In the genomic region with DNA sequence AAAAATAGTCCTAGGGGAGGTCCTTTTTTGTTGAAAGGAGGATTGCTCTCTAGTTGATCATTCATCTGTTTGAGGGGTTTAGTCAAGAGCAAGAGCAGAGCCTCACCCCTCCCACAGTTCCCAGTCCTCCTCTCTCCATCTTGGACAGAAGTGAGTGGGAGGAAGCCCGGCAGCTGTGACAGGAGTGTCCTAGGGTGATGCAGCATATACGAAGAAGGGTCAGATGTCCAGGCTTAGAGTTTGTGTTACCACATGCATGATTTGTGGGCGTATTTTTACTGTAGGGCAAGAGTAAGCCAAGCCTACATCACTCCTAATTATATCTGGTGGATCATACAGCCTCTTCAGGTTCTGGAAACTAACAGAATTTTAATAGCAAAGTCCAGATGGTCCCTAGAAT, we compare ENCODE assay signal across 19 cellular contexts. TPM values are rescaled to one million over a fixed set of nuclear protein-coding genes. Genes with fewer than 3 reads are reported as not detected.
A peak's percentile ranks its signal among the peaks of the same experiment; 100 is the strongest.
DNase-seq lines count a peak whose midpoint lies in the region; ATAC-seq and TF ChIP-seq lines count a peak whose summit lies in the region.
"Had no signal": no experiment of that assay in that cellular context is flagged by ENCODE, and none has a peak within 500 bp of the region (broad histone marks: within the 10 kb centered on the region; RNA-seq: fewer than 3 reads in every experiment).

No MANE protein-coding gene starts in this region.

- in situ Hi-C loops in KBM-7 (cut with MboI; ENCODE audit: low pct_unique_long_range_greater_than_20kb, low sequenced_read_pairs): loop anchor here (25.0 kb wide), 1 partner anchor 499 kb away; no protein-coding TSS in a partner anchor

- CTCF ChIA-PET in SK-N-SH (lab: Yijun Ruan, JAX): interaction anchor here (0.9 to 1.3 kb wide), 2 partner anchors 9 to 124 kb away, joined by 4 read pairs; no protein-coding TSS in a partner anchor

- H3F3A ChIP-seq in SK-N-SH (replicated peaks; ENCODE audit: insufficient read depth): peaks cover 24% of the 10 kb centered on the region

- TF ChIP-seq CTCF in left ventricle myocardium inferior (IDR thresholded peaks at IDR 0.05; ENCODE audit: borderline replicate concordance) (no peak), endodermal cell (conservative IDR thresholded peaks at IDR 0.05) (no peak), neural crest cell (conservative IDR thresholded peaks at IDR 0.05) (no peak), SK-N-SH (IDR thresholded peaks at IDR 0.05) (no peak)

- no peaks in the 10 kb centered on the region for H3K9me3 Mint-ChIP-seq in endodermal cell
- no peaks in the 10 kb centered on the region for H3K9me3 Mint-ChIP-seq in neural crest cell
- H3K9me3 Mint-ChIP-seq in stimulated activated memory B cell treated with anti-CD40 and anti-IgM and Interleukin-4, amounts not matched to agents 10 μg/mL and 1 μg/mL and 100 μg/mL, for 72 hours: no peaks in the 10 kb centered on the region
- H3K9me3 Mint-ChIP-seq: stimulated activated effector memory CD8-positive, alpha-beta T cell treated with anti-CD3 and anti-CD28 coated beads, Interleukin-12 subunit alpha, Interleukin-12 subunit beta, amount 100 ng/mL, for 72 hours had no signal

- no peak overlapping the region for H3K4me3 Mint-ChIP-seq in endodermal cell
- peak overlapping the region; percentile 32 for H3K4me3 Mint-ChIP-seq in neural crest cell
- H3K4me3 Mint-ChIP-seq in stimulated activated memory B cell treated with anti-CD40 and anti-IgM and Interleukin-4, amounts not matched to agents 10 μg/mL and 1 μg/mL and 100 μg/mL, for 72 hours: no peak overlapping the region
- H3K4me3 Mint-ChIP-seq: stimulated activated effector memory CD8-positive, alpha-beta T cell treated with anti-CD3 and anti-CD28 coated beads, Interleukin-12 subunit alpha, Interleukin-12 subunit beta, amount 100 ng/mL, for 72 hours had no signal

- no peak overlapping the region for H3K9ac ChIP-seq in endodermal cell (ENCODE audit: extremely low read depth, low read length, poor library complexity, severe bottlenecking)
- H3K9ac ChIP-seq in SK-N-SH: no peak overlapping the region
- H3K9ac ChIP-seq: KMS-11 had no signal

- H3K4me1 Mint-ChIP-seq in endodermal cell (peaks cover 4% of the 10 kb centered on the region), neural crest cell (peaks cover 48% of the 10 kb centered on the region)
- peaks cover 48% of the 10 kb centered on the region for H3K4me1 Mint-ChIP-seq in stimulated activated memory B cell treated with anti-CD40 and anti-IgM and Interleukin-4, amounts not matched to agents 10 μg/mL and 1 μg/mL and 100 μg/mL, for 72 hours

- H3K27ac Mint-ChIP-seq in endodermal cell: no peak overlapping the region
- H3K27ac Mint-ChIP-seq in neural crest cell (ENCODE audit: unreplicated experiment): peak overlapping the region; percentile 13
- no peak overlapping the region for H3K27ac Mint-ChIP-seq in stimulated activated memory B cell treated with anti-CD40 and anti-IgM and Interleukin-4, amounts not matched to agents 10 μg/mL and 1 μg/mL and 100 μg/mL, for 72 hours
- H3K27ac Mint-ChIP-seq: stimulated activated effector memory CD8-positive, alpha-beta T cell treated with anti-CD3 and anti-CD28 coated beads, Interleukin-12 subunit alpha, Interleukin-12 subunit beta, amount 100 ng/mL, for 72 hours had no signal

- intact Hi-C loops in left ventricle myocardium inferior (cut with micrococcal nuclease): no loop called here
- intact Hi-C loops in left cardiac atrium (cut with DNase I): loop anchor here in 1 of 2 donors (5.0 kb wide), 2 partner anchors 109 to 124 kb away; no protein-coding TSS in a partner anchor

- WGBS in endodermal cell (ENCODE audit: insufficient coverage in 1 of 2, insufficient read length in 1 of 2), 2 experiments: 86 to 90% methylated on average over 2 to 3 of the region's 3 CpGs
- WGBS in SK-N-SH (ENCODE audit: low lambda C conversion rate): 73% methylated on average over 3 of the region's 3 CpGs

- no peaks in the 10 kb centered on the region for H3K9me3 ChIP-seq in left ventricle myocardium inferior (replicated peaks)
- no peaks in the 10 kb centered on the region for H3K9me3 ChIP-seq in endodermal cell (ENCODE audit: control insufficient read depth, low read length)
- H3K9me3 ChIP-seq in SK-N-SH: no peaks in the 10 kb centered on the region
- H3K9me3 ChIP-seq: heart right ventricle, spleen had no signal

- peaks cover 86% of the 10 kb centered on the region for H3K79me2 ChIP-seq in SK-N-SH (ENCODE audit: insufficient read depth)

- H3K4me3 ChIP-seq in left ventricle myocardium inferior (no peak overlapping the region), endodermal cell (ENCODE audit: low read length) (no peak overlapping the region), SK-N-SH (ENCODE audit: low read depth in 2 of 2, low read length in 1 of 2) (no peak overlapping the region)
- H3K4me3 ChIP-seq: heart right ventricle, spleen had no signal

- peaks cover 57% of the 10 kb centered on the region for H4K20me1 ChIP-seq in SK-N-SH (ENCODE audit: insufficient read depth)

- no peak for ATAC-seq in left cardiac atrium
- ATAC-seq in stimulated activated memory B cell treated with anti-CD40 and anti-IgM and Interleukin-4, amounts not matched to agents 10 μg/mL and 1 μg/mL and 100 μg/mL, for 72 hours: no peak
- ATAC-seq: stimulated activated effector memory CD8-positive, alpha-beta T cell treated with anti-CD3 and anti-CD28 coated beads, Interleukin-12 subunit alpha, Interleukin-12 subunit beta, amount 100 ng/mL, for 72 hours had no signal

- no peak for TF ChIP-seq EP300 in SK-N-SH (IDR thresholded peaks at IDR 0.05; ENCODE audit: borderline replicate concordance in 1 of 2, low read depth in 1 of 2, low read length in 1 of 2)

- no peak for DNase-seq in left ventricle myocardium inferior
- no peak for DNase-seq in left cardiac atrium
- DNase-seq in endodermal cell: peak; percentile 36
- no peak for DNase-seq in neural crest cell (ENCODE audit: low read depth, low spot score)
- no peak for DNase-seq in D341Med (ENCODE audit: low spot score)
- no peak for DNase-seq in SK-N-SH
- no peak for DNase-seq in KBM-7
- DNase-seq: ACHN; activated effector memory CD4-positive, alpha-beta T cell treated with anti-CD3 and anti-CD28 coated beads, Interleukin-2, amount 50 U/mL, for 16 hours; anterior cingulate cortex; heart right ventricle; NCI-H1092 treated with DMSO at 0.1 percent for 48 hours; NCI-H774; occipital lobe; spleen had no signal

- no peaks in the 10 kb centered on the region for H3K27me3 Mint-ChIP-seq in endodermal cell (ENCODE audit: insufficient read depth)
- H3K27me3 Mint-ChIP-seq in neural crest cell (ENCODE audit: low read depth): no peaks in the 10 kb centered on the region
- no peaks in the 10 kb centered on the region for H3K27me3 Mint-ChIP-seq in stimulated activated memory B cell treated with anti-CD40 and anti-IgM and Interleukin-4, amounts not matched to agents 10 μg/mL and 1 μg/mL and 100 μg/mL, for 72 hours

- peak overlapping the region; percentile 4 for H3K27ac ChIP-seq in left ventricle myocardium inferior (replicated peaks)
- H3K27ac ChIP-seq in endodermal cell (ENCODE audit: low read depth, low read length): peak overlapping the region; percentile 4
- peak overlapping the region in 1 of 2 experiments; percentile 81; a peak in 1 of 4 replicates for H3K27ac ChIP-seq in SK-N-SH (ENCODE audit: low read depth in 2 of 2, low read length in 1 of 2)
- H3K27ac ChIP-seq: HL-60, KMS-11 had no signal

- H3K27me3 ChIP-seq in left ventricle myocardium inferior (ENCODE audit: low read depth) (no peaks in the 10 kb centered on the region), endodermal cell (ENCODE audit: control insufficient read depth, insufficient read depth, low read length, poor library complexity, severe bottlenecking) (no peaks in the 10 kb centered on the region), SK-N-SH (ENCODE audit: insufficient read depth) (no peaks in the 10 kb centered on the region)
- H3K27me3 ChIP-seq: heart right ventricle, spleen had no signal

- no peak overlapping the region for H3K4me2 ChIP-seq in SK-N-SH
- H3K4me2 ChIP-seq: KMS-11 had no signal

- H3K36me3 Mint-ChIP-seq in endodermal cell (ENCODE audit: low read depth): peaks cover 7% of the 10 kb centered on the region
- no peaks in the 10 kb centered on the region for H3K36me3 Mint-ChIP-seq in neural crest cell (ENCODE audit: low read depth)
- no peaks in the 10 kb centered on the region for H3K36me3 Mint-ChIP-seq in stimulated activated memory B cell treated with anti-CD40 and anti-IgM and Interleukin-4, amounts not matched to agents 10 μg/mL and 1 μg/mL and 100 μg/mL, for 72 hours

- H3K4me1 ChIP-seq in left ventricle myocardium inferior (peaks cover 96% of the 10 kb centered on the region), endodermal cell (ENCODE audit: control insufficient read depth, insufficient read depth, low read length) (no peaks in the 10 kb centered on the region), SK-N-SH (ENCODE audit: control insufficient read depth in 1 of 2, insufficient read depth in 2 of 2, low read depth in 1 of 2, low read length in 1 of 2) (peaks cover 15 to 30% of the 10 kb centered on the region in 2 experiments)

- POLR2A ChIA-PET in SK-N-SH (lab: Yijun Ruan, JAX): no interaction called here

- no peaks in the 10 kb centered on the region for H3K9me2 ChIP-seq in SK-N-SH

- TF ChIP-seq RAD21 in SK-N-SH (IDR thresholded peaks at IDR 0.05; ENCODE audit: low read length): no peak

- H3K36me3 ChIP-seq in left ventricle myocardium inferior (no peaks in the 10 kb centered on the region), endodermal cell (ENCODE audit: control insufficient read depth, insufficient read depth, low read length) (no peaks in the 10 kb centered on the region), SK-N-SH (replicated peaks in 1 of 2; ENCODE audit: control insufficient read depth in 1 of 2, insufficient read depth in 2 of 2, low read length in 1 of 2) (no peaks in the 10 kb centered on the region)
- H3K36me3 ChIP-seq: heart right ventricle, spleen had no signal

- H2AFZ ChIP-seq in SK-N-SH (ENCODE audit: low read depth): no peak overlapping the region

TF ChIP-seq in SK-N-SH, 30 proteins besides CTCF, POLR2A, EP300 and RAD21 (continues in another document):
- TF ChIP-seq TAF1 (IDR thresholded peaks at IDR 0.05; ENCODE audit: borderline replicate concordance, low read depth, low read length) (no peak), EZH2phosphoT487 (IDR thresholded peaks at IDR 0.05; ENCODE audit: borderline replicate concordance, low read depth) (no peak), TCF12 (IDR thresholded peaks at IDR 0.05) (no peak), FOSL2 (IDR thresholded peaks at IDR 0.05; ENCODE audit: borderline replicate concordance, low read depth) (no peak), MEF2A (IDR thresholded peaks at IDR 0.05; ENCODE audit: borderline replicate concordance, low read depth) (no peak), FOXM1 (IDR thresholded peaks at IDR 0.05; ENCODE audit: low read depth) (no peak), RFX5 (IDR thresholded peaks at IDR 0.05; ENCODE audit: low read length) (no peak)

RNA-seq across cellular contexts. Expression of a gene that starts 6.6 kb away (rescaled TPM):
- 20.2 TPM for total RNA-seq in left ventricle myocardium inferior
- total RNA-seq in left cardiac atrium: 10 to 100 TPM; 12.6 to 15.4 TPM
- total RNA-seq in endodermal cell: 10 to 100 TPM; 13.7 to 17.7 TPM
- polyA plus RNA-seq in endodermal cell (2013, experiment 1 of 2): 18.0 TPM
- polyA plus RNA-seq in endodermal cell (2013, experiment 2 of 2): 17.7 TPM
- 25.0 and 29.0 TPM in 2 replicates for total RNA-seq in neural crest cell
- 6.2 and 7.8 TPM in 2 replicates for polyA plus RNA-seq in SK-N-SH (2012; rRNA removed)
- 5.4 and 6.8 TPM in 2 replicates for polyA plus RNA-seq in SK-N-SH (2012; cell fraction: cytosol; rRNA removed)
- polyA plus RNA-seq in SK-N-SH (2012; cell fraction: nucleus; rRNA removed): 9.0 and 12.6 TPM in 2 replicates
